In the genomic region with DNA sequence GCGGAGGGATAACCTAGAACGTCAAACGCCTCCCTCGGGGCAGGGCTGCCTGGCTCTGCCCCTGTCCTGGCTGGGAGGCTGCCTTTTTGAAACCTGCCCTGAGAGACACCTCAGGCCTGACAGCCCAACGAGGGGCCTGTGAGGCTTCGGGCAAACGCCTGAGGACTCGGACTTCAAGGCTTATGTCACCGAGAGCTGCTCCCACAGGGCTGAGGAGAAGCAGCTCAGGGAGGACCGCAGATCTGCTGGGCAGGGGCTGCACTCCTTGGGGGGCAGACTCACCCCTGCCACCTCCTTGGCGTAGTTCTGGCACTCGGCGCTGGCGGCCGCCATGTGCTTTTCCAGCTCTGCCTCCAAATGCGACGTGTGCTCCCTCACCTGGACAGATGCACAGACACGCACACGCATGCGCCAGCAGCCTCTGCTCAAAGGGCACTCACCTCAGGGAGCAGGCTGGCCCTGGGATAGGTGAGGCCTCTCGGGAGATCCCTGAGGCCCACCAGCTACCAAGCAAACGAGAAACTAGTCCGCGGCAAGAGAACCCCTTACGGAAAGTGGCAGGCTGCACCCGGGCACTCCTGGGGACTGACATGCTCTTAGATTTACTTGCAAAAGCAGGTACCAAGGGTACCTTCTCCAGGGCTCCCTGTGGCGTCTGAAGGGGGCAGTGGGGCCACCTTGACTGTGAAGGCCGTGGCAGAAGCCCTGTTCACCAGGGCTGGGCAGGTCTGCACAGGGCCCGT, we compare ENCODE assay signal across 13 cellular contexts. TPM values are rescaled to one million over a fixed set of nuclear protein-coding genes. Genes with fewer than 3 reads are reported as not detected.
DNase-seq lines count a peak whose midpoint lies in the region; ATAC-seq and TF ChIP-seq lines count a peak whose summit lies in the region.
"Had no signal": no experiment of that assay in that cellular context is flagged by ENCODE, and none has a peak within 500 bp of the region (broad histone marks: within the 10 kb centered on the region; RNA-seq: fewer than 3 reads in every experiment).

No MANE protein-coding gene starts in this region.

- H3K9me3 Mint-ChIP-seq in natural killer cell (no peaks in the 10 kb centered on the region), chondrocyte (ENCODE audit: low read depth) (no peaks in the 10 kb centered on the region), nephron progenitor cell (no peaks in the 10 kb centered on the region)
- H3K9me3 Mint-ChIP-seq in natural killer cell treated with Interleukin-12 subunit alpha and Interleukin-12 subunit beta and Interleukin-15 and Interleukin-18, amount 100 ng/mL, for 72 hours: no peaks in the 10 kb centered on the region
- H3K9me3 Mint-ChIP-seq: stimulated activated naive CD8-positive, alpha-beta T cell treated with anti-CD3 and anti-CD28 coated beads, Interleukin-15, Interleukin-2, amounts not matched to agents 100 ng/mL and 50 ng/mL, for 24 hours had no signal

- TF ChIP-seq CTCF in natural killer cell (IDR thresholded peaks at IDR 0.05): no peak
- TF ChIP-seq CTCF in chondrocyte (IDR thresholded peaks at IDR 0.05): no peak
- TF ChIP-seq CTCF in nephron progenitor cell (IDR thresholded peaks at IDR 0.05): no peak

- no peaks in the 10 kb centered on the region for H3K36me3 Mint-ChIP-seq in natural killer cell
- H3K36me3 Mint-ChIP-seq in natural killer cell treated with Interleukin-12 subunit alpha and Interleukin-12 subunit beta and Interleukin-15 and Interleukin-18, amount 100 ng/mL, for 72 hours: no peaks in the 10 kb centered on the region
- H3K36me3 Mint-ChIP-seq in chondrocyte (ENCODE audit: low read depth): peaks cover 42% of the 10 kb centered on the region
- peaks cover 5% of the 10 kb centered on the region for H3K36me3 Mint-ChIP-seq in nephron progenitor cell (ENCODE audit: low read depth)

- H3K4me1 Mint-ChIP-seq in natural killer cell (peaks cover 0 to 5% of the 10 kb centered on the region in 2 donors), chondrocyte (ENCODE audit: low read depth) (peaks cover 12% of the 10 kb centered on the region), nephron progenitor cell (no peaks in the 10 kb centered on the region)
- peaks cover 0 to 7% of the 10 kb centered on the region in 2 donors for H3K4me1 Mint-ChIP-seq in natural killer cell treated with Interleukin-12 subunit alpha and Interleukin-12 subunit beta and Interleukin-15 and Interleukin-18, amount 100 ng/mL, for 72 hours (ENCODE audit: low read depth in 2 of 2)

- intact Hi-C loops in natural killer cell (cut with micrococcal nuclease): loop anchor here (5.0 kb wide), 1 partner anchor 817 kb away; no protein-coding TSS in a partner anchor

- peak; percentile 9 for DNase-seq in natural killer cell
- DNase-seq in natural killer cell treated with Interleukin-12 subunit alpha and Interleukin-12 subunit beta and Interleukin-15 and Interleukin-18, amount 100 ng/mL, for 72 hours (ENCODE audit: low spot score): no peak
- DNase-seq in chondrocyte (ENCODE audit: low spot score): no peak
- peak; percentile 1 for DNase-seq in nephron progenitor cell
- DNase-seq in SHP77 treated with DMSO at 0.1 percent for 48 hours (lab: John Stamatoyannopoulos, UW): no peak
- DNase-seq in HUDEP-2 (lab: John Stamatoyannopoulos, UW; ENCODE audit: unreplicated experiment in 76 of 76): no peak
- DNase-seq: Calu3, erythroblast, glutamatergic neuron had no signal

- H3K27ac Mint-ChIP-seq in natural killer cell: no peak overlapping the region
- H3K27ac Mint-ChIP-seq in natural killer cell treated with Interleukin-12 subunit alpha and Interleukin-12 subunit beta and Interleukin-15 and Interleukin-18, amount 100 ng/mL, for 72 hours: no peak overlapping the region
- H3K27ac Mint-ChIP-seq in chondrocyte (ENCODE audit: unreplicated experiment): peak overlapping the region; percentile 49
- H3K27ac Mint-ChIP-seq in nephron progenitor cell: peak overlapping the region; percentile 48
- H3K27ac Mint-ChIP-seq: stimulated activated naive CD8-positive, alpha-beta T cell treated with anti-CD3 and anti-CD28 coated beads, Interleukin-15, Interleukin-2, amounts not matched to agents 100 ng/mL and 50 ng/mL, for 24 hours had no signal

- H3K27me3 Mint-ChIP-seq in natural killer cell (ENCODE audit: low read depth in 2 of 2) (no peaks in the 10 kb centered on the region), chondrocyte (ENCODE audit: low read depth) (no peaks in the 10 kb centered on the region), nephron progenitor cell (ENCODE audit: low read depth, poor library complexity) (no peaks in the 10 kb centered on the region)
- H3K27me3 Mint-ChIP-seq in natural killer cell treated with Interleukin-12 subunit alpha and Interleukin-12 subunit beta and Interleukin-15 and Interleukin-18, amount 100 ng/mL, for 72 hours: no peaks in the 10 kb centered on the region
- H3K27me3 Mint-ChIP-seq: stimulated activated naive CD8-positive, alpha-beta T cell treated with anti-CD3 and anti-CD28 coated beads, Interleukin-15, Interleukin-2, amounts not matched to agents 100 ng/mL and 50 ng/mL, for 24 hours had no signal

- H3K4me3 Mint-ChIP-seq in natural killer cell (no peak overlapping the region), chondrocyte (ENCODE audit: unreplicated experiment) (no peak overlapping the region), nephron progenitor cell (no peak overlapping the region)
- H3K4me3 Mint-ChIP-seq in natural killer cell treated with Interleukin-12 subunit alpha and Interleukin-12 subunit beta and Interleukin-15 and Interleukin-18, amount 100 ng/mL, for 72 hours: no peak overlapping the region
- H3K4me3 Mint-ChIP-seq: stimulated activated naive CD8-positive, alpha-beta T cell treated with anti-CD3 and anti-CD28 coated beads, Interleukin-15, Interleukin-2, amounts not matched to agents 100 ng/mL and 50 ng/mL, for 24 hours had no signal

- ATAC-seq in natural killer cell (no peak), HG02852 (IDR thresholded peaks at IDR 0.05; ENCODE audit: unreplicated experiment) (no peak), GM18519 (IDR thresholded peaks at IDR 0.05; ENCODE audit: low FRiP score, unreplicated experiment) (no peak)
- no peak for ATAC-seq in natural killer cell treated with Interleukin-12 subunit alpha and Interleukin-12 subunit beta and Interleukin-15 and Interleukin-18, amount 100 ng/mL, for 72 hours
- ATAC-seq: activated CD4-positive, CD25-positive, alpha-beta regulatory T cell treated with anti-CD3 and anti-CD28 coated beads, Interleukin-2, amount 50 U/mL, for 24 hours had no signal

RNA-seq across cellular contexts. Expression of a gene that starts 49.6 kb away (rescaled TPM):
- total RNA-seq in natural killer cell (10 to 100 TPM; 47.5 to 73.5 (median 70.0) TPM), chondrocyte (878 to 1,290 TPM (median 1,265 TPM) in 3 replicates)
- total RNA-seq in natural killer cell treated with Interleukin-12 subunit alpha and Interleukin-12 subunit beta and Interleukin-15 and Interleukin-18, amount 100 ng/mL, for 72 hours: 10 to 100 TPM; 42.5 to 59.1 TPM

Comparison
In these comparisons a context has a peak if more than half of its experiments do, and no peak if none do; other contexts are left out.
1. DNase-seq: peak in natural killer cell (single experiment) and nephron progenitor cell (single experiment); none in natural killer cell treated with Interleukin-12 subunit alpha and Interleukin-12 subunit beta and Interleukin-15 and Interleukin-18, amount 100 ng/mL, for 72 hours (single experiment), chondrocyte (single experiment), SHP77 treated with DMSO at 0.1 percent for 48 hours (single experiment) and HUDEP-2 (0 of 76).
2. H3K27ac Mint-ChIP-seq: peak in chondrocyte (single experiment) and nephron progenitor cell (single experiment); none in natural killer cell (0 of 2) and natural killer cell treated with Interleukin-12 subunit alpha and Interleukin-12 subunit beta and Interleukin-15 and Interleukin-18, amount 100 ng/mL, for 72 hours (0 of 2).
3. RNA of a gene that starts 49.6 kb away (total RNA-seq): 878 to 1,290 TPM in chondrocyte; 47.5 to 73.5 TPM in natural killer cell and 42.5 to 59.1 TPM in natural killer cell treated with Interleukin-12 subunit alpha and Interleukin-12 subunit beta and Interleukin-15 and Interleukin-18, amount 100 ng/mL, for 72 hours; every median in the first group is over 10 times any median in the second.